25 cellular contexts compared by ENCODE assay signal in genomic region chr11:46838501-46838900, GRCh38.
"Had no signal": no experiment of that assay in that cellular context is flagged by ENCODE, and none has a peak within 500 bp of the region (broad histone marks: within the 10 kb centered on the region; RNA-seq: fewer than 3 reads in every experiment).

No MANE protein-coding gene starts in this region.

- DNase-seq: heart right ventricle; islet precursor cell; left ventricle myocardium inferior; naive B cell; natural killer cell; nephron progenitor cell; occipital lobe; ovary; right lobe of liver; stimulated activated CD4-positive, alpha-beta T cell treated with anti-CD3 and anti-CD28 coated beads, Interleukin-1b, Interleukin-23, amount 100 ng/mL, for 48 hours; stimulated activated CD4-positive, alpha-beta T cell treated with anti-CD3 and anti-CD28 coated beads, Interleukin-2, amount 100 ng/mL, for 48 hours; stimulated activated CD4-positive, alpha-beta T cell treated with anti-CD3 and anti-CD28 coated beads, Interleukin-4, amount 100 ng/mL, for 4 hours; stimulated activated CD8-positive, alpha-beta memory T cell treated with anti-CD3 and anti-CD28 coated beads, Interleukin-4, amount 100 ng/mL, for 48 hours; stimulated activated naive CD4-positive, alpha-beta T cell treated with Interleukin-2 at 50 U/mL for 16 hours; stimulated activated naive CD8-positive, alpha-beta T cell treated with anti-CD3 and anti-CD28 coated beads, Interleukin-15, amount 100 ng/mL, for 72 hours; substantia nigra; transverse colon; upper lobe of right lung had no signal

- H3K9ac ChIP-seq: neural progenitor cell had no signal

- FAIRE-seq: urothelium cell line had no signal

- ATAC-seq: natural killer cell; right lobe of liver; stimulated activated memory B cell treated with anti-CD40 and anti-IgM and Interleukin-4, amounts not matched to agents 10 μg/mL and 1 μg/mL and 100 μg/mL, for 72 hours; stimulated activated naive CD8-positive, alpha-beta T cell treated with anti-CD3 and anti-CD28 coated beads, Interleukin-15, amount 100 ng/mL, for 72 hours; upper lobe of right lung had no signal

- H3K27ac ChIP-seq: heart right ventricle, hepatocyte, left ventricle myocardium inferior, neural progenitor cell, neutrophil, ovary, right atrium auricular region, right lobe of liver, transverse colon, upper lobe of right lung had no signal

- H3K4me3 ChIP-seq: heart right ventricle, hepatocyte, left ventricle myocardium inferior, neural progenitor cell, ovary, right atrium auricular region, right lobe of liver, smooth muscle cell, transverse colon, upper lobe of right lung had no signal

- H3K36me3 ChIP-seq: left ventricle myocardium inferior, neural progenitor cell, neutrophil, ovary, right atrium auricular region, transverse colon, upper lobe of right lung had no signal

- H3K9me3 ChIP-seq: heart right ventricle, left ventricle myocardium inferior, neutrophil, ovary, right atrium auricular region, right lobe of liver, transverse colon, upper lobe of right lung had no signal

- H3K27me3 ChIP-seq: heart right ventricle, hepatocyte, neural progenitor cell, neutrophil, ovary, right atrium auricular region, right lobe of liver, transverse colon, upper lobe of right lung had no signal

- H2AFZ ChIP-seq: hepatocyte, neural progenitor cell had no signal

- H3K4me2 ChIP-seq: hepatocyte, neural progenitor cell, smooth muscle cell had no signal

- H3K4me1 ChIP-seq: neural progenitor cell, right lobe of liver had no signal
